In the genomic region with DNA sequence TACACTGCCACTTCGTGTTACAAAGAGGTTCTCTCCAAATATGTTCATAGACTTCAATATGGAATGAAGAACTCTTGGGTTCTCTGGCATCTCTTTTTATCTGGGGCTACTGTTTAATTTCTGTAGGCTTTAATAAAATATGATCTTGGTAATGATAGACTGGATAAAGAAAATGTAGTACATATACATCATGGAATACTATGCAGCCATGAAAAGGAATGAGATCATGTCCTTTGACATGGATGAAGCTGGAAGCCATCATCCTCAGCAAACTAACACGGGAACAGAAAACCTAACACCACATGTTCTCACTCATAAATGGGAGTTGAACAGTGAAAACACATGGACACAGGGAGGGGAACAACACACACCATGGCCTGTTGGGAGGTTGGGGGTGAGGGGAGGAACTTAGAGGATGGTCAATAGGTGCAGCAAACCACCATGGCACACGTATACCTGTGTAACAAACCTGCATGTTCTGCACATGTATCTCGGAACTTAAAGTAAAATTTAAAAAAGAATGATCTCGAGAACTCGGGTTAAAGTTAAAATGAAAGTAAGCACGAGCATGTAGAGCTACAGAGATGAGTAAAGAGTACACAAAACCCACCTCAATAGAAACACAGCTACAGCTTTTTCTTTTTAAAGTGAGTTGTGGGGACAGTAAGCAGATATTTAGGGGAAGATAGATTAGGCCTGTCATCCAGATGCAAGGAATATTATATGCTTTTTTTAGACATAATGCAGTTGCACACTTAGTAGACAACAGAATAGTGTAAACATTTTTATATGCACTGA, we compare ENCODE assay signal across 24 cellular contexts.
DNase-seq lines count a peak whose midpoint lies in the region; ATAC-seq lines count a peak whose summit lies in the region.
"Had no signal": no experiment of that assay in that cellular context is flagged by ENCODE, and none has a peak within 500 bp of the region (broad histone marks: within the 10 kb centered on the region; RNA-seq: fewer than 3 reads in every experiment).

No MANE protein-coding gene starts in this region.

- peak; percentile 41 for ATAC-seq in GM19351 (IDR thresholded peaks at IDR 0.05; ENCODE audit: unreplicated experiment)
- peak; percentile 59 for ATAC-seq in HG02571 (IDR thresholded peaks at IDR 0.05; ENCODE audit: unreplicated experiment)
- peak; percentile 58 for ATAC-seq in HG03439 (IDR thresholded peaks at IDR 0.05; ENCODE audit: unreplicated experiment)
- no peak for ATAC-seq in GM19452 (IDR thresholded peaks at IDR 0.05; ENCODE audit: unreplicated experiment)
- ATAC-seq in naive thymus-derived CD8-positive, alpha-beta T cell, result no peak
- ATAC-seq: left lobe of liver; naive thymus-derived CD4-positive, alpha-beta T cell; stimulated activated naive B cell treated with anti-CD40 and anti-IgM and Interleukin-4, amounts not matched to agents 10 μg/mL and 1 μg/mL and 100 μg/mL, for 72 hours; upper lobe of right lung had no signal

- H3K27ac Mint-ChIP-seq in naive thymus-derived CD8-positive, alpha-beta T cell, result no peak overlapping the region
- H3K27ac Mint-ChIP-seq: activated B cell treated with CpG ODN at 0.5 μM for 24 hours; activated naive CD4-positive, alpha-beta T cell treated with anti-CD3 and anti-CD28 coated beads, Interleukin-2, amount 10 ng/mL, durations not matched to agents 7 days and 5 days; H9; naive thymus-derived CD4-positive, alpha-beta T cell; stimulated activated naive B cell treated with anti-CD40 and anti-IgM and Interleukin-4, amounts not matched to agents 10 μg/mL and 1 μg/mL and 100 μg/mL, for 72 hours had no signal

- H3K27me3 Mint-ChIP-seq in naive thymus-derived CD8-positive, alpha-beta T cell, result peaks cover 0 to 4% (median 2%) of the 10 kb centered on the region in 5 donors
- H3K27me3 Mint-ChIP-seq: activated B cell treated with CpG ODN at 0.5 μM for 24 hours; activated naive CD4-positive, alpha-beta T cell treated with anti-CD3 and anti-CD28 coated beads, Interleukin-2, amount 10 ng/mL, durations not matched to agents 7 days and 5 days; brain; naive thymus-derived CD4-positive, alpha-beta T cell; stimulated activated naive B cell treated with anti-CD40 and anti-IgM and Interleukin-4, amounts not matched to agents 10 μg/mL and 1 μg/mL and 100 μg/mL, for 72 hours had no signal

- no peak overlapping the region for H3K4me3 Mint-ChIP-seq in naive thymus-derived CD8-positive, alpha-beta T cell
- H3K4me3 Mint-ChIP-seq: activated B cell treated with CpG ODN at 0.5 μM for 24 hours; activated naive CD4-positive, alpha-beta T cell treated with anti-CD3 and anti-CD28 coated beads, Interleukin-2, amount 10 ng/mL, durations not matched to agents 7 days and 5 days; brain; H9; naive thymus-derived CD4-positive, alpha-beta T cell; stimulated activated naive B cell treated with anti-CD40 and anti-IgM and Interleukin-4, amounts not matched to agents 10 μg/mL and 1 μg/mL and 100 μg/mL, for 72 hours had no signal

- no peak for DNase-seq in GDM1 (lab: John Stamatoyannopoulos, UW)
- no peak for DNase-seq in activated effector memory CD4-positive, alpha-beta T cell treated with Interleukin-2 at 50 U/mL for 16 hours
- DNase-seq in naive thymus-derived CD8-positive, alpha-beta T cell, result no peak
- DNase-seq: activated B cell treated with CpG ODN at 0.5 μM for 24 hours; activated CD4-positive, alpha-beta T cell treated with anti-CD3 and anti-CD28 coated beads, Interleukin-2, amount 50 U/mL, for 4 hours; activated naive CD4-positive, alpha-beta T cell treated with anti-CD3 and anti-CD28 coated beads, Interleukin-2, amount 10 ng/mL, durations not matched to agents 7 days and 5 days; DND-41; H9; Kasumi-1; midbrain; MV-4-11; naive thymus-derived CD4-positive, alpha-beta T cell; NCI-H1694 treated with DMSO at 0.1 percent for 48 hours; occipital lobe; stimulated activated CD4-positive, alpha-beta T cell treated with anti-CD3 and anti-CD28 coated beads, Interleukin-15, amount 100 ng/mL, for 24 hours; stimulated activated naive B cell treated with anti-CD40 and anti-IgM and Interleukin-4, amounts not matched to agents 10 μg/mL and 1 μg/mL and 100 μg/mL, for 72 hours; T-helper 1 cell; upper lobe of right lung had no signal

- POLR2A ChIA-PET in naive thymus-derived CD8-positive, alpha-beta T cell (lab: Charles Lee), result no interaction called here

- H3K36me3 Mint-ChIP-seq in naive thymus-derived CD8-positive, alpha-beta T cell, result no peaks in the 10 kb centered on the region
- H3K36me3 Mint-ChIP-seq: activated naive CD4-positive, alpha-beta T cell treated with anti-CD3 and anti-CD28 coated beads, Interleukin-2, amount 10 ng/mL, durations not matched to agents 7 days and 5 days had no signal

- no peaks in the 10 kb centered on the region for H3K9me3 Mint-ChIP-seq in naive thymus-derived CD8-positive, alpha-beta T cell
- H3K9me3 Mint-ChIP-seq: activated naive CD4-positive, alpha-beta T cell treated with anti-CD3 and anti-CD28 coated beads, Interleukin-2, amount 10 ng/mL, durations not matched to agents 7 days and 5 days had no signal

- no peaks in the 10 kb centered on the region for H3K4me1 Mint-ChIP-seq in naive thymus-derived CD8-positive, alpha-beta T cell
- H3K4me1 Mint-ChIP-seq: activated B cell treated with CpG ODN at 0.5 μM for 24 hours; activated naive CD4-positive, alpha-beta T cell treated with anti-CD3 and anti-CD28 coated beads, Interleukin-2, amount 10 ng/mL, durations not matched to agents 7 days and 5 days; brain; naive thymus-derived CD4-positive, alpha-beta T cell; stimulated activated naive B cell treated with anti-CD40 and anti-IgM and Interleukin-4, amounts not matched to agents 10 μg/mL and 1 μg/mL and 100 μg/mL, for 72 hours had no signal

Comparison
In these comparisons a context has a peak if more than half of its experiments do, and no peak if none do; other contexts are left out.
1. ATAC-seq: peak in GM19351 (single experiment), HG02571 (single experiment) and HG03439 (single experiment); none in GM19452 (single experiment) and naive thymus-derived CD8-positive, alpha-beta T cell (0 of 2).